ENCODE assay signal across 17 cellular contexts in the genomic region with DNA sequence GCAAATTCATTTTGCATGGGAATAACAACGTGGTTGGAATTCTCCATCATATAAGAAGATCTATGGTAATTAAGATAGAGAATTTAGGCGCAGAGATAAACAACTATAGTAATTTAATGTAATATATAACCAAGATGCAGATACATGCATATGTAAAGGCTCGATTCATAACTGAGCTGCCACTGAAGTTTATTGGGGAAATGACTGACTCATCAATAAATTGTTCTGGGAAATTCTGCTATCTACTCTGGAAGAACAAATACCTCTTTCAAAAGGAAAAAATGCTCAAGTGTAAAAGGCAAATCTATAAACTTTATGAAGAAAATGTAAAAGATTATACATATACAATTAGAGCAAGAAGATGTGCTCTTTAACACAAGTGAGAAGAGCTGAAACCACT.
A peak's percentile ranks its signal among the peaks of the same experiment; 100 is the strongest.
DNase-seq lines count a peak whose midpoint lies in the region; ATAC-seq, FAIRE-seq and TF ChIP-seq lines count a peak whose summit lies in the region.
"Had no signal": no experiment of that assay in that cellular context is flagged by ENCODE, and none has a peak within 500 bp of the region (broad histone marks: within the 10 kb centered on the region; RNA-seq: fewer than 3 reads in every experiment).

No MANE protein-coding gene starts in this region.

- 67% methylated on average over 3 of the region's 3 CpGs for WGBS in A549 (ENCODE audit: missing lambda C conversion rate)
- WGBS in body of pancreas, 2 donors, result 53 to 55% methylated on average over 3 of the region's 3 CpGs

- peaks cover 3% of the 10 kb centered on the region for H3F3A ChIP-seq in PC-3 (ENCODE audit: low read length, unreplicated experiment)

- BruUV-seq in PC-3 (replicated peaks; lab: Mats Ljungman, UMichigan), result no TSS peak

- TF ChIP-seq POLR2A in A549 (IDR thresholded peaks at IDR 0.05; ENCODE audit: low read length) (no peak), body of pancreas (IDR thresholded peaks at IDR 0.05) (no peak)

- FAIRE-seq in A549 (lab: Jason Lieb, UNC) (no peak), D721Med (lab: Jason Lieb, UNC) (no peak)
- FAIRE-seq: GM12891 had no signal

- DNase-seq in A549 (ENCODE audit: low read depth in 1 of 2, low spot score in 1 of 2) (no peak), COLO829 (ENCODE audit: low spot score) (peak; percentile 44), PC-3 (peak; percentile 61), foreskin melanocyte (peak; percentile 24), D721Med (ENCODE audit: insufficient read length, low spot score) (no peak), body of pancreas (no peak)
- DNase-seq in NK-92 treated with Interleukin-12 subunit alpha and Interleukin-12 subunit beta, amount 100 ng/mL, for 24 hours (lab: John Stamatoyannopoulos, UW), result no peak
- DNase-seq: 8988T; AML-193; CD4-positive, alpha-beta T cell; CD8-positive, alpha-beta T cell; COR-L47; DMS79 treated with DMSO at 0.1 percent for 48 hours; GF-D8 had no signal

- intact Hi-C loops in PC-3 (cut with micrococcal nuclease) (no loop called here), body of pancreas (cut with DNase I) (no loop called here)

- no peaks in the 10 kb centered on the region for H3K36me3 ChIP-seq in PC-3 (ENCODE audit: low read depth, low read length)
- H3K36me3 ChIP-seq in body of pancreas (replicated peaks in 1 of 2; ENCODE audit: insufficient read depth in 1 of 2, low read depth in 2 of 2), result no peaks in the 10 kb centered on the region
- H3K36me3 ChIP-seq: BLaER1 treated with 17β-estradiol and CSF1 and Interleukin-3, amounts not matched to agents 10 nM and 100 nM had no signal

- no peak for TF ChIP-seq RAD21 in A549 (conservative IDR thresholded peaks at IDR 0.05 in 1 of 2, IDR thresholded peaks at IDR 0.05 in 1 of 2)

- H4K20me1 ChIP-seq in PC-3 (ENCODE audit: low read length), result no peaks in the 10 kb centered on the region
- H4K20me1 ChIP-seq: BLaER1 treated with 17β-estradiol and CSF1 and Interleukin-3, amounts not matched to agents 10 nM and 100 nM had no signal

- no peaks in the 10 kb centered on the region for H3K79me2 ChIP-seq in PC-3 (ENCODE audit: low read length)

- no peaks in the 10 kb centered on the region for H3K27me3 ChIP-seq in PC-3 (ENCODE audit: low read length)
- no peaks in the 10 kb centered on the region for H3K27me3 ChIP-seq in body of pancreas
- H3K27me3 ChIP-seq: BLaER1 treated with 17β-estradiol and CSF1 and Interleukin-3, amounts not matched to agents 10 nM and 100 nM had no signal

- no peak for TF ChIP-seq EP300 in A549 (IDR thresholded peaks at IDR 0.05)

- H3K4me2 ChIP-seq in A549 (no peak overlapping the region), PC-3 (ENCODE audit: low read length) (peak overlapping the region; percentile 12; the same call in 1 of the 2 replicates)
- H3K4me2 ChIP-seq: BLaER1 treated with 17β-estradiol and CSF1 and Interleukin-3, amounts not matched to agents 10 nM and 100 nM had no signal

- H3K4me1 ChIP-seq in A549, result no peaks in the 10 kb centered on the region
- H3K4me1 ChIP-seq in PC-3 (ENCODE audit: insufficient read depth, low read length), result peaks cover 31% of the 10 kb centered on the region
- H3K4me1 ChIP-seq in body of pancreas, result no peaks in the 10 kb centered on the region
- H3K4me1 ChIP-seq: BLaER1 treated with 17β-estradiol and CSF1 and Interleukin-3, amounts not matched to agents 10 nM and 100 nM had no signal

- H3K9me3 ChIP-seq in A549, result no peaks in the 10 kb centered on the region; the same call in 2 of the 3 replicates
- 0 out of 2 replicates have a peak, but pooled peaks cover 8% of the 10 kb centered on the region for H3K9me3 ChIP-seq in PC-3 (ENCODE audit: low read length)
- H3K9me3 ChIP-seq in body of pancreas, result no peaks in the 10 kb centered on the region

- no peak overlapping the region for H2AFZ ChIP-seq in PC-3 (ENCODE audit: low read length)

- POLR2A ChIA-PET in A549 (lab: Yijun Ruan, JAX), result no interaction called here
- POLR2A ChIA-PET in PC-3 (lab: Charles Lee; ENCODE audit: unreplicated experiment), result no interaction called here

- CTCF ChIA-PET in A549 (lab: Yijun Ruan, JAX), result interaction anchor here (0.6 kb wide), 1 partner anchor 24 kb away, joined by 3 read pairs; no protein-coding TSS in a partner anchor
- CTCF ChIA-PET in PC-3 (lab: Charles Lee), result no interaction called here

- no peak for ATAC-seq in A549
- peak; percentile 59 for ATAC-seq in PC-3
- no peak for ATAC-seq in body of pancreas
- ATAC-seq: CD8-positive, alpha-beta T cell had no signal

- TF ChIP-seq CTCF in A549 (IDR thresholded peaks at IDR 0.05), result no peak
- no peak for TF ChIP-seq CTCF in PC-3 (conservative IDR thresholded peaks at IDR 0.05; ENCODE audit: low read depth, low read length)
- TF ChIP-seq CTCF in D721Med (IDR thresholded peaks at IDR 0.05; ENCODE audit: insufficient read depth, missing control alignments), result no peak
- no peak for TF ChIP-seq CTCF in body of pancreas (IDR thresholded peaks at IDR 0.05)

- H3K9me2 ChIP-seq in PC-3 (replicated peaks; ENCODE audit: low read length), result no peaks in the 10 kb centered on the region

- peak overlapping the region; percentile 23; the same call in 1 of the 2 replicates for H3K9ac ChIP-seq in PC-3 (ENCODE audit: low read length)
- H3K9ac ChIP-seq: BLaER1 treated with 17β-estradiol and CSF1 and Interleukin-3, amounts not matched to agents 10 nM and 100 nM had no signal

- no peak overlapping the region for H3K27ac ChIP-seq in A549
- H3K27ac ChIP-seq in PC-3 (ENCODE audit: low read length), result peak overlapping the region; percentile 47
- no peak overlapping the region for H3K27ac ChIP-seq in body of pancreas
- H3K27ac ChIP-seq: BLaER1 treated with 17β-estradiol and CSF1 and Interleukin-3, amounts not matched to agents 10 nM and 100 nM; C4-2B had no signal

- H3K4me3 ChIP-seq in A549 (no peak overlapping the region), PC-3 (ENCODE audit: low read length) (no peak overlapping the region), body of pancreas (no peak overlapping the region)
- H3K4me3 ChIP-seq: BLaER1 treated with 17β-estradiol and CSF1 and Interleukin-3, amounts not matched to agents 10 nM and 100 nM had no signal

TF ChIP-seq in A549, 52 proteins besides CTCF, POLR2A, EP300 and RAD21:
- no peak for TF ChIP-seq JUNB (IDR thresholded peaks at IDR 0.05)
- peak; percentile 57 for TF ChIP-seq MAFK (IDR thresholded peaks at IDR 0.05; ENCODE audit: partially characterized antibody)
- TF ChIP-seq RFX5 (IDR thresholded peaks at IDR 0.05), result no peak
- TF ChIP-seq NPAS2 (CRISPR knock-in tag; IDR thresholded peaks at IDR 0.05; ENCODE audit: borderline replicate concordance), result no peak

Comparison
In these comparisons a context has a peak if more than half of its experiments do, and no peak if none do; other contexts are left out.
1. DNase-seq: peak in COLO829 (single experiment), PC-3 (single experiment) and foreskin melanocyte (single experiment); none in A549 (0 of 2), D721Med (single experiment), NK-92 treated with Interleukin-12 subunit alpha and Interleukin-12 subunit beta, amount 100 ng/mL, for 24 hours (single experiment) and body of pancreas (0 of 4).